ENCODE assay signal across 1 cellular context in genomic region chr2:235050992-235051351, GRCh38.
A peak's percentile ranks its signal among the peaks of the same experiment; 100 is the strongest.
TF ChIP-seq lines count a peak whose summit lies in the region.

No MANE protein-coding gene starts in this region.

TF ChIP-seq in HepG2, 621 proteins besides CTCF, POLR2A, EP300 and RAD21 (continued from another document):
- TF ChIP-seq ZBTB33 (CRISPR knock-in tag; IDR thresholded peaks at IDR 0.05) (peak; percentile 98), STAG1 (CRISPR knock-in tag; IDR thresholded peaks at IDR 0.05) (peak; percentile 32; the same call in 1 of the 2 replicates)
